26 cellular contexts compared by ENCODE assay signal in the genomic region with DNA sequence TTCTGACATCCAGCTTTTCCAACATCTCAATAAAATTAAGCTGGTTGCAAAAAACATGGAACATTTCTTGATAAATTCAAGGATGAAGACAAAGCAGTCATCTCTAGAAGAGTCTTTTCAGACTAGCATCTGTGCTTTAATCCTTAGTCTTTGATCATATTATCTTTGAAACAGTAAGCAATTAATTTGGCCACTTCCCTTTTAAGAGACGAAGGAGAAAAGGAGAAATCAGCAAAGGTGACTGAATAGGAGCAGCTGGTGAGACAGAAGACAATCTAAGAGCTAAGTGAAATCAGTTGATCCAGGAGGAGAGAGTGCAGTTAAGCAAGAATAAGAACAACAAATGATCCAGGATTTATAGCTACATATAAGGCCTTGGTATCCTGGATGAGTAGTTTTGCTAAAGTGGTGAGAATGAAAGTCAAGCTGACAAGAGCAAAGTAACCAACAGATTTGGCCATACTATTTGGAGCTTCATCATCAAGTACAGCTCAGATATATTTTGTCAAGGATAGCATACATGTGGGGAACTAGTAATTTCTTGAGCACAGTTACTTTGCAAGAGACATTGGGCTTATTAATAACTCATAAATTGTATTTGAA.
A peak's percentile ranks its signal among the peaks of the same experiment; 100 is the strongest.
DNase-seq lines count a peak whose midpoint lies in the region; ATAC-seq and TF ChIP-seq lines count a peak whose summit lies in the region.
"Had no signal": no experiment of that assay in that cellular context is flagged by ENCODE, and none has a peak within 500 bp of the region (broad histone marks: within the 10 kb centered on the region; RNA-seq: fewer than 3 reads in every experiment).

No MANE protein-coding gene starts in this region.

- DNase-seq in Calu3, result no peak
- DNase-seq in PC-9, result no peak
- no peak for DNase-seq in chondrocyte (ENCODE audit: low spot score)
- no peak for DNase-seq in mesothelial cell of epicardium (ENCODE audit: low spot score in 2 of 2, unreplicated experiment in 2 of 2)
- no peak for DNase-seq in NCI-H446 treated with DMSO at 0.1 percent for 48 hours (lab: John Stamatoyannopoulos, UW)
- no peak for DNase-seq in MV-4-11 (lab: John Stamatoyannopoulos, UW)
- DNase-seq in NK-92 treated with Interleukin-12 subunit alpha and Interleukin-12 subunit beta, amount 100 ng/mL, for 24 hours (lab: John Stamatoyannopoulos, UW), result no peak
- DNase-seq: ACHN; activated CD4-positive, alpha-beta T cell treated with anti-CD3 and anti-CD28 coated beads for 48 hours; activated naive CD4-positive, alpha-beta T cell; activated T-cell treated with anti-CD3 and anti-CD28 coated beads, Interleukin-2, amount 50 U/mL, for 48 hours; adrenal gland; dermis blood vessel endothelial cell; DMS79 treated with DMSO at 0.1 percent for 48 hours; KG1; NCI-H1092; NCI-H187 treated with DMSO at 0.1 percent for 48 hours; NCI-H2227 treated with DMSO at 0.1 percent for 48 hours; NCI-H774; Peyer's patch; stimulated activated CD4-positive, alpha-beta T cell treated with anti-CD3 and anti-CD28 coated beads, Interleukin-2, amount 100 ng/mL, for 24 hours; upper lobe of left lung had no signal

- no peaks in the 10 kb centered on the region for H3K9me2 ChIP-seq in PC-9 (ENCODE audit: insufficient read depth)

- BruUV-seq in Calu3 (replicated peaks; lab: Mats Ljungman, UMichigan) (no TSS peak), PC-9 (replicated peaks; lab: Mats Ljungman, UMichigan) (no TSS peak)

- H3K4me3 Mint-ChIP-seq in Calu3 (ENCODE audit: low read depth, unreplicated experiment) (no peak overlapping the region), chondrocyte (ENCODE audit: unreplicated experiment) (no peak overlapping the region), mesothelial cell of epicardium (no peak overlapping the region)
- H3K4me3 Mint-ChIP-seq: T-helper 1 cell treated with Interleukin-12 subunit alpha and Interleukin-12 subunit beta and Interleukin-4 antibody, amounts not matched to agents 30 μg/mL and 1 μg/mL, for 36 hours had no signal

- H3K4me2 ChIP-seq in PC-9, result peak overlapping the region; percentile 48; the same call in 1 of the 2 replicates

- H3K27ac Mint-ChIP-seq in Calu3 (ENCODE audit: unreplicated experiment) (peak overlapping the region; percentile 46), chondrocyte (ENCODE audit: unreplicated experiment) (peak overlapping the region; percentile 33), mesothelial cell of epicardium (peak overlapping the region; percentile 78)
- H3K27ac Mint-ChIP-seq: T-helper 1 cell treated with Interleukin-12 subunit alpha and Interleukin-12 subunit beta and Interleukin-4 antibody, amounts not matched to agents 30 μg/mL and 1 μg/mL, for 36 hours had no signal

- H3K36me3 Mint-ChIP-seq in Calu3 (ENCODE audit: insufficient read depth, unreplicated experiment), result no peaks in the 10 kb centered on the region
- no peaks in the 10 kb centered on the region for H3K36me3 Mint-ChIP-seq in chondrocyte (ENCODE audit: low read depth)
- H3K36me3 Mint-ChIP-seq in mesothelial cell of epicardium, result no peaks in the 10 kb centered on the region

- no peak overlapping the region for H3K4me3 ChIP-seq in PC-9
- H3K4me3 ChIP-seq: adrenal gland, Peyer's patch, skin epidermis, upper lobe of left lung had no signal

- no peaks in the 10 kb centered on the region for H3K9me3 ChIP-seq in PC-9 (ENCODE audit: insufficient read depth, low read depth)
- H3K9me3 ChIP-seq: adrenal gland, Peyer's patch, upper lobe of left lung had no signal

- no peaks in the 10 kb centered on the region for H4K20me1 ChIP-seq in PC-9 (ENCODE audit: insufficient read depth)

- POLR2A ChIA-PET in PC-9 (lab: Charles Lee; ENCODE audit: unreplicated experiment), result no interaction called here

- H3K36me3 ChIP-seq in PC-9 (ENCODE audit: low read depth), result no peaks in the 10 kb centered on the region
- H3K36me3 ChIP-seq: adrenal gland, Peyer's patch, upper lobe of left lung had no signal

- ATAC-seq in HG03520 (IDR thresholded peaks at IDR 0.05; ENCODE audit: unreplicated experiment), result no peak

- no peaks in the 10 kb centered on the region for H3K9me3 Mint-ChIP-seq in Calu3 (ENCODE audit: low read depth, unreplicated experiment)
- no peaks in the 10 kb centered on the region for H3K9me3 Mint-ChIP-seq in chondrocyte (ENCODE audit: low read depth)
- no peaks in the 10 kb centered on the region for H3K9me3 Mint-ChIP-seq in mesothelial cell of epicardium
- H3K9me3 Mint-ChIP-seq: T-helper 1 cell treated with Interleukin-12 subunit alpha and Interleukin-12 subunit beta and Interleukin-4 antibody, amounts not matched to agents 30 μg/mL and 1 μg/mL, for 36 hours had no signal

- intact Hi-C loops in Calu3 (cut with micrococcal nuclease; ENCODE audit: unreplicated experiment), result no loop called here
- intact Hi-C loops in PC-9 (cut with micrococcal nuclease; ENCODE audit: unreplicated experiment), result no loop called here

- H3K79me2 ChIP-seq in PC-9 (ENCODE audit: low read depth), result no peaks in the 10 kb centered on the region

- H3K27ac ChIP-seq in PC-9, result peak overlapping the region; percentile 14
- H3K27ac ChIP-seq: adrenal gland, Peyer's patch, skin epidermis, upper lobe of left lung, VCaP had no signal

- no peaks in the 10 kb centered on the region for H3K27me3 Mint-ChIP-seq in Calu3 (ENCODE audit: unreplicated experiment)
- H3K27me3 Mint-ChIP-seq in chondrocyte (ENCODE audit: low read depth), result no peaks in the 10 kb centered on the region
- H3K27me3 Mint-ChIP-seq in mesothelial cell of epicardium (ENCODE audit: low read depth), result no peaks in the 10 kb centered on the region

- H3K27me3 ChIP-seq in PC-9 (ENCODE audit: insufficient read depth, low read depth), result no peaks in the 10 kb centered on the region
- H3K27me3 ChIP-seq: adrenal gland, Peyer's patch, upper lobe of left lung had no signal

- 0 out of 2 replicates have a peak overlapping the region, but pooled peaks have one; percentile 46 for H2AFZ ChIP-seq in PC-9

- H3K4me1 ChIP-seq in PC-9 (replicated peaks; ENCODE audit: insufficient read depth), result peaks cover 21% of the 10 kb centered on the region
- H3K4me1 ChIP-seq: adrenal gland, Peyer's patch, upper lobe of left lung had no signal

- CTCF ChIA-PET in Calu3 (lab: Charles Lee) (no interaction called here), PC-9 (lab: Charles Lee) (interaction anchor here (0.6 kb wide), 1 partner anchor 693 kb away, joined by 6 read pairs; no protein-coding TSS in a partner anchor)

- H3K4me1 Mint-ChIP-seq in Calu3 (ENCODE audit: low read depth, unreplicated experiment) (peaks cover 32% of the 10 kb centered on the region), chondrocyte (ENCODE audit: low read depth) (peaks cover 35% of the 10 kb centered on the region), mesothelial cell of epicardium (peaks cover 31% of the 10 kb centered on the region)

- no peak for TF ChIP-seq CTCF in Calu3 (IDR thresholded peaks at IDR 0.05; ENCODE audit: unreplicated experiment)
- no peak for TF ChIP-seq CTCF in PC-9 (conservative IDR thresholded peaks at IDR 0.05)
- no peak for TF ChIP-seq CTCF in chondrocyte (IDR thresholded peaks at IDR 0.05)
- no peak for TF ChIP-seq CTCF in mesothelial cell of epicardium (IDR thresholded peaks at IDR 0.05; ENCODE audit: unreplicated experiment)

- H3F3A ChIP-seq in PC-9 (ENCODE audit: insufficient read depth, low read depth), result no peaks in the 10 kb centered on the region; the same call in 1 of the 2 replicates
